Comparison of ENCODE assay signal across 1 cellular context in the genomic region with DNA sequence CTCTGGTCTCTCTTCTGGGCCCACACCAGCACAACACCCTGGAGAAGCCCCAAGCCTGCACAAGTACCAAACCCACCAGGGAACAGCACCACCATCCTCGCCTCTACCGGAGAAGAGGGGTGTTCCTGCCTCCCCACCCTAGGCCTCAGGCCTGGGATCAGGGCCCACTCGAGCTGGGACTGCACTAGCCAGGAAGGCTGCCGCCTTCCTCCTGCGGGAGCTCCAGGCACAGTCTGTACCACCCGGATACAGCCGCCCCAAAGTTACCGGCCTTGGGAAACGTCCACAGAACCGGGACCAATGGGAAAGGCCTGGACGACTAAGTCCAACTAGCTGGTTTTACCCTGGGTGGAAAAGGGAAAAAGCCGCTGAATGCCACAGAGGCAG.
TF ChIP-seq lines count a peak whose summit lies in the region.

No MANE protein-coding gene starts in this region.

TF ChIP-seq in endothelial cell of umbilical vein, 7 proteins besides CTCF, POLR2A, EP300 and RAD21 (continued from another document):
- TF ChIP-seq, protein P1, sequence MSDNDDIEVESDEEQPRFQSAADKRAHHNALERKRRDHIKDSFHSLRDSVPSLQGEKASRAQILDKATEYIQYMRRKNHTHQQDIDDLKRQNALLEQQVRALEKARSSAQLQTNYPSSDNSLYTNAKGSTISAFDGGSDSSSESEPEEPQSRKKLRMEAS (IDR thresholded peaks at IDR 0.05; ENCODE audit: insufficient read depth, insufficient read length): no peak
